Comparison of ENCODE assay signal across 17 cellular contexts in genomic region chr3:144127700-144128099, GRCh38.
A peak's percentile ranks its signal among the peaks of the same experiment; 100 is the strongest.
DNase-seq lines count a peak whose midpoint lies in the region; ATAC-seq and TF ChIP-seq lines count a peak whose summit lies in the region.
"Had no signal": no experiment of that assay in that cellular context is flagged by ENCODE, and none has a peak within 500 bp of the region (broad histone marks: within the 10 kb centered on the region; RNA-seq: fewer than 3 reads in every experiment).

No MANE protein-coding gene starts in this region.

- no peak for DNase-seq in esophagus squamous epithelium (lab: John Stamatoyannopoulos, UW)
- DNase-seq in activated T-helper 1 cell treated with anti-CD3 and anti-CD28 coated beads, Interleukin-12 subunit alpha, Interleukin-12 subunit beta, Interleukin-2, Interleukin-4 antibody, amounts not matched to agents 30 ng/mL and 10 ng/mL and 1 ng/mL, durations not matched to agents 14 hours and 24 hours and 36 hours (ENCODE audit: low spot score): no peak
- no peak for DNase-seq in medulla oblongata (ENCODE audit: extremely low spot score)
- no peak for DNase-seq in cardiac septum (ENCODE audit: low spot score)
- DNase-seq in T-cell: no peak
- DNase-seq: activated CD4-positive, alpha-beta T cell treated with anti-CD3 and anti-CD28 coated beads for 48 hours; activated naive CD8-positive, alpha-beta T cell treated with anti-CD3 and anti-CD28 coated beads for 36 hours; H7; Karpas-422; SHP77 treated with DMSO at 0.1 percent for 48 hours; stimulated activated CD4-positive, alpha-beta T cell treated with anti-CD3 and anti-CD28 coated beads, Interleukin-4, amount 100 ng/mL, for 24 hours had no signal

- intact Hi-C loops in esophagus squamous epithelium (cut with DNase I): no loop called here
- intact Hi-C loops in activated T-helper 1 cell treated with anti-CD3 and anti-CD28 coated beads, Interleukin-12 subunit alpha, Interleukin-12 subunit beta, Interleukin-2, Interleukin-4 antibody, amounts not matched to agents 30 ng/mL and 10 ng/mL and 1 ng/mL, durations not matched to agents 14 hours and 24 hours and 36 hours (cut with micrococcal nuclease): no loop called here
- intact Hi-C loops in cardiac septum (cut with DNase I): no loop called here

- no peaks in the 10 kb centered on the region for H3K36me3 Mint-ChIP-seq in IgD-negative memory B cell
- no peaks in the 10 kb centered on the region for H3K36me3 Mint-ChIP-seq in activated T-helper 1 cell treated with anti-CD3 and anti-CD28 coated beads, Interleukin-12 subunit alpha, Interleukin-12 subunit beta, Interleukin-2, Interleukin-4 antibody, amounts not matched to agents 30 ng/mL and 10 ng/mL and 1 ng/mL, durations not matched to agents 14 hours and 24 hours and 36 hours (ENCODE audit: low read depth)
- H3K36me3 Mint-ChIP-seq in T-cell: no peaks in the 10 kb centered on the region
- H3K36me3 Mint-ChIP-seq: activated naive CD8-positive, alpha-beta T cell treated with anti-CD3 and anti-CD28 coated beads for 36 hours; CD14-positive monocyte had no signal

- H3K9me3 Mint-ChIP-seq in IgD-negative memory B cell (peaks cover 0 to 9% (median 7%) of the 10 kb centered on the region in 3 donors), T-cell (peaks cover 4 to 9% (median 6%) of the 10 kb centered on the region in 3 donors)
- H3K9me3 Mint-ChIP-seq in activated T-helper 1 cell treated with anti-CD3 and anti-CD28 coated beads, Interleukin-12 subunit alpha, Interleukin-12 subunit beta, Interleukin-2, Interleukin-4 antibody, amounts not matched to agents 30 ng/mL and 10 ng/mL and 1 ng/mL, durations not matched to agents 14 hours and 24 hours and 36 hours: no peaks in the 10 kb centered on the region
- H3K9me3 Mint-ChIP-seq: activated naive CD8-positive, alpha-beta T cell treated with anti-CD3 and anti-CD28 coated beads for 36 hours had no signal

- POLR2A ChIA-PET in T-cell (lab: Charles Lee): no interaction called here

- H3K4me3 Mint-ChIP-seq in IgD-negative memory B cell (peak overlapping the region; percentile 18 to 92 (median 60)), T-cell (no peak overlapping the region)
- H3K4me3 Mint-ChIP-seq in activated T-helper 1 cell treated with anti-CD3 and anti-CD28 coated beads, Interleukin-12 subunit alpha, Interleukin-12 subunit beta, Interleukin-2, Interleukin-4 antibody, amounts not matched to agents 30 ng/mL and 10 ng/mL and 1 ng/mL, durations not matched to agents 14 hours and 24 hours and 36 hours: no peak overlapping the region
- H3K4me3 Mint-ChIP-seq: activated naive CD8-positive, alpha-beta T cell treated with anti-CD3 and anti-CD28 coated beads for 36 hours; CD14-positive monocyte had no signal

- H3K27ac Mint-ChIP-seq in IgD-negative memory B cell (peak overlapping the region; percentile 15 to 94 (median 72)), T-cell (no peak overlapping the region)
- no peak overlapping the region for H3K27ac Mint-ChIP-seq in activated T-helper 1 cell treated with anti-CD3 and anti-CD28 coated beads, Interleukin-12 subunit alpha, Interleukin-12 subunit beta, Interleukin-2, Interleukin-4 antibody, amounts not matched to agents 30 ng/mL and 10 ng/mL and 1 ng/mL, durations not matched to agents 14 hours and 24 hours and 36 hours
- H3K27ac Mint-ChIP-seq: activated naive CD8-positive, alpha-beta T cell treated with anti-CD3 and anti-CD28 coated beads for 36 hours; CD14-positive monocyte had no signal

- no peaks in the 10 kb centered on the region for H3K9me3 ChIP-seq in esophagus squamous epithelium
- H3K9me3 ChIP-seq: neutrophil had no signal

- CTCF ChIA-PET in T-cell (lab: Charles Lee): no interaction called here

- H3K27me3 ChIP-seq in esophagus squamous epithelium: no peaks in the 10 kb centered on the region
- H3K27me3 ChIP-seq: neutrophil, tibial nerve had no signal

- no peaks in the 10 kb centered on the region for H3K36me3 ChIP-seq in esophagus squamous epithelium
- H3K36me3 ChIP-seq: neutrophil, tibial nerve had no signal

- WGBS in esophagus squamous epithelium, 2 donors: 34 to 49% methylated on average over 2 of the region's 2 CpGs

- peak overlapping the region; percentile 64 to 84 (median 75) for H3K27ac ChIP-seq in esophagus squamous epithelium
- H3K27ac ChIP-seq: neutrophil, tibial nerve had no signal

- TF ChIP-seq POLR2A in esophagus squamous epithelium (IDR thresholded peaks at IDR 0.05): no peak

- no peak for TF ChIP-seq CTCF in esophagus squamous epithelium (IDR thresholded peaks at IDR 0.05)

- H3K4me1 Mint-ChIP-seq in IgD-negative memory B cell (peaks cover 7 to 14% (median 10%) of the 10 kb centered on the region in 3 donors), T-cell (no peaks in the 10 kb centered on the region)
- H3K4me1 Mint-ChIP-seq in activated T-helper 1 cell treated with anti-CD3 and anti-CD28 coated beads, Interleukin-12 subunit alpha, Interleukin-12 subunit beta, Interleukin-2, Interleukin-4 antibody, amounts not matched to agents 30 ng/mL and 10 ng/mL and 1 ng/mL, durations not matched to agents 14 hours and 24 hours and 36 hours (ENCODE audit: low read depth): no peaks in the 10 kb centered on the region
- H3K4me1 Mint-ChIP-seq: CD14-positive monocyte had no signal

- H3K27me3 Mint-ChIP-seq in IgD-negative memory B cell (no peaks in the 10 kb centered on the region), T-cell (peaks cover 2 to 7% of the 10 kb centered on the region in 2 donors)
- H3K27me3 Mint-ChIP-seq in activated T-helper 1 cell treated with anti-CD3 and anti-CD28 coated beads, Interleukin-12 subunit alpha, Interleukin-12 subunit beta, Interleukin-2, Interleukin-4 antibody, amounts not matched to agents 30 ng/mL and 10 ng/mL and 1 ng/mL, durations not matched to agents 14 hours and 24 hours and 36 hours (ENCODE audit: insufficient read depth): peaks cover 2% of the 10 kb centered on the region

- ATAC-seq in GM18498 (IDR thresholded peaks at IDR 0.05; ENCODE audit: unreplicated experiment) (peak; percentile 35), HG02571 (IDR thresholded peaks at IDR 0.05; ENCODE audit: unreplicated experiment) (peak; percentile 9), T-cell (replicated peaks in 1 of 4) (no peak)

- H3K4me1 ChIP-seq in esophagus squamous epithelium: peaks cover 0 to 28% (median 0%) of the 10 kb centered on the region in 3 donors
- H3K4me1 ChIP-seq: tibial nerve had no signal

- no peak overlapping the region for H3K4me3 ChIP-seq in esophagus squamous epithelium
- H3K4me3 ChIP-seq: tibial nerve had no signal

Comparison
In these comparisons a context has a peak if more than half of its experiments do, and no peak if none do; other contexts are left out.
1. ATAC-seq: peak in GM18498 (single experiment) and HG02571 (single experiment); none in T-cell (0 of 4).
2. H3K27ac Mint-ChIP-seq: peak in IgD-negative memory B cell (3 of 3); none in activated T-helper 1 cell treated with anti-CD3 and anti-CD28 coated beads, Interleukin-12 subunit alpha, Interleukin-12 subunit beta, Interleukin-2, Interleukin-4 antibody, amounts not matched to agents 30 ng/mL and 10 ng/mL and 1 ng/mL, durations not matched to agents 14 hours and 24 hours and 36 hours (single experiment) and T-cell (0 of 2).
3. H3K4me3 Mint-ChIP-seq: peak in IgD-negative memory B cell (4 of 4); none in activated T-helper 1 cell treated with anti-CD3 and anti-CD28 coated beads, Interleukin-12 subunit alpha, Interleukin-12 subunit beta, Interleukin-2, Interleukin-4 antibody, amounts not matched to agents 30 ng/mL and 10 ng/mL and 1 ng/mL, durations not matched to agents 14 hours and 24 hours and 36 hours (single experiment) and T-cell (0 of 3).